In the genomic region with DNA sequence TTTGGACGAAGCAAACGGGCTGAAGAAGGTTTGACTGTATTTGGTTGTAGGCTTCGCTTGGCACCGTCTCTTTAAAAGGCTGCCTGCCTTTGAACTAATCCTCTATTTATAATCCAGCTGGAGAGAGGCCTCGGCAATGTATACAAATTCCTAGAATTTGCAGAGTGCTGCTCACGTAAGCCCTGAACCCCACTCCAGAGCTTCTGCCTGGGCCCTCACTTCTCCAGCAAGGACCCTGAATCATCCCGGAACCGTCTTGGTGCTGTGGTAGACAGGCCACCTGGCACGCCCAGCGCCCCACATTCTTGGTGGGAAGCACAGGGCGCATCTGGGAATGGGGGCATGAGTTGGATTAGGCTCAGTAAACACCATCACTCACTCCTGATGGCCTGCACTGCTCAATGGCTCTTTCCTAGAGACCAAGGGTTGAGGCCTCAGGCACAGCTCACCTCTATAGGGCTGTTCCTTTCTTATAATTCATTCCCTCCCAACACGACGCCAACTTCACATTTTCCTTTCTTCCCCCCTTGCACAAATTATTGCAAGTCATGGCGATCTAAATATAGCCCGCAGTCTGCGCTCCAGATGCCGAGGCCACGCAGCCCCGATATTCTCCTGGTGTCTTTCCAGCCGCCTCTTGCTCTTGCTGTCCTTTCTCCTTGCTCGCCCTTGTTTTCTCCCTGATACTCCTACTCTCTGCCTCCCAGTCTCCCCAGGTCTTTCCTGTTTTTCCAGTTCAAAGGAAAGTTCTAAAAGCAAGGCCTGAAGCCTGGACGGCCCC, we compare ENCODE assay signal across 1 cellular context.
TF ChIP-seq lines count a peak whose summit lies in the region.

No MANE protein-coding gene starts in this region.

TF ChIP-seq in WTC11, 78 proteins besides CTCF, POLR2A, EP300 and RAD21 (continued from another document):
- TF ChIP-seq, protein P1, sequence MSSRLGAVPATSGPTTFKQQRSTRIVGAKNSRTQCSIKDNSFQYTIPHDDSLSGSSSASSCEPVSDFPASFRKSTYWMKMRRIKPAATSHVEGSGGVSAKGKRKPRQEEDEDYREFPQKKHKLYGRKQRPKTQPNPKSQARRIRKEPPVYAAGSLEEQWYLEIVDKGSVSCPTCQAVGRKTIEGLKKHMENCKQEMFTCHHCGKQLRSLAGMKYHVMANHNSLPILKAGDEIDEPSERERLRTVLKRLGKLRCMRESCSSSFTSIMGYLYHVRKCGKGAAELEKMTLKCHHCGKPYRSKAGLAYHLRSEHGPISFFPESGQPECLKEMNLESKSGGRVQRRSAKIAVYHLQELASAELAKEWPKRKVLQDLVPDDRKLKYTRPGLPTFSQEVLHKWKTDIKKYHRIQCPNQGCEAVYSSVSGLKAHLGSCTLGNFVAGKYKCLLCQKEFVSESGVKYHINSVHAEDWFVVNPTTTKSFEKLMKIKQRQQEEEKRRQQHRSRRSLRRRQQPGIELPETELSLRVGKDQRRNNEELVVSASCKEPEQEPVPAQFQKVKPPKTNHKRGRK (CRISPR knock-in tag; IDR thresholded peaks at IDR 0.05; ENCODE audit: borderline replicate concordance): no peak
- TF ChIP-seq FOXP1 (CRISPR knock-in tag; IDR thresholded peaks at IDR 0.05; ENCODE audit: borderline replicate concordance): no peak
- no peak for TF ChIP-seq ZNF416 (CRISPR knock-in tag; IDR thresholded peaks at IDR 0.05)
- TF ChIP-seq NFATC4 (CRISPR knock-in tag; IDR thresholded peaks at IDR 0.05): no peak
- no peak for TF ChIP-seq CREM (CRISPR knock-in tag; IDR thresholded peaks at IDR 0.05)
- no peak for TF ChIP-seq ZBTB21 (CRISPR knock-in tag; IDR thresholded peaks at IDR 0.05; ENCODE audit: borderline replicate concordance)
- no peak for TF ChIP-seq MXD4 (CRISPR knock-in tag; IDR thresholded peaks at IDR 0.05; ENCODE audit: borderline replicate concordance)
- no peak for TF ChIP-seq FOXK1 (CRISPR knock-in tag; IDR thresholded peaks at IDR 0.05)
- TF ChIP-seq, protein P2, sequence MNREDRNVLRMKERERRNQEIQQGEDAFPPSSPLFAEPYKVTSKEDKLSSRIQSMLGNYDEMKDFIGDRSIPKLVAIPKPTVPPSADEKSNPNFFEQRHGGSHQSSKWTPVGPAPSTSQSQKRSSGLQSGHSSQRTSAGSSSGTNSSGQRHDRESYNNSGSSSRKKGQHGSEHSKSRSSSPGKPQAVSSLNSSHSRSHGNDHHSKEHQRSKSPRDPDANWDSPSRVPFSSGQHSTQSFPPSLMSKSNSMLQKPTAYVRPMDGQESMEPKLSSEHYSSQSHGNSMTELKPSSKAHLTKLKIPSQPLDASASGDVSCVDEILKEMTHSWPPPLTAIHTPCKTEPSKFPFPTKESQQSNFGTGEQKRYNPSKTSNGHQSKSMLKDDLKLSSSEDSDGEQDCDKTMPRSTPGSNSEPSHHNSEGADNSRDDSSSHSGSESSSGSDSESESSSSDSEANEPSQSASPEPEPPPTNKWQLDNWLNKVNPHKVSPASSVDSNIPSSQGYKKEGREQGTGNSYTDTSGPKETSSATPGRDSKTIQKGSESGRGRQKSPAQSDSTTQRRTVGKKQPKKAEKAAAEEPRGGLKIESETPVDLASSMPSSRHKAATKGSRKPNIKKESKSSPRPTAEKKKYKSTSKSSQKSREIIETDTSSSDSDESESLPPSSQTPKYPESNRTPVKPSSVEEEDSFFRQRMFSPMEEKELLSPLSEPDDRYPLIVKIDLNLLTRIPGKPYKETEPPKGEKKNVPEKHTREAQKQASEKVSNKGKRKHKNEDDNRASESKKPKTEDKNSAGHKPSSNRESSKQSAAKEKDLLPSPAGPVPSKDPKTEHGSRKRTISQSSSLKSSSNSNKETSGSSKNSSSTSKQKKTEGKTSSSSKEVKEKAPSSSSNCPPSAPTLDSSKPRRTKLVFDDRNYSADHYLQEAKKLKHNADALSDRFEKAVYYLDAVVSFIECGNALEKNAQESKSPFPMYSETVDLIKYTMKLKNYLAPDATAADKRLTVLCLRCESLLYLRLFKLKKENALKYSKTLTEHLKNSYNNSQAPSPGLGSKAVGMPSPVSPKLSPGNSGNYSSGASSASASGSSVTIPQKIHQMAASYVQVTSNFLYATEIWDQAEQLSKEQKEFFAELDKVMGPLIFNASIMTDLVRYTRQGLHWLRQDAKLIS (CRISPR knock-in tag; IDR thresholded peaks at IDR 0.05; ENCODE audit: borderline replicate concordance): no peak
- TF ChIP-seq GABPB1 (CRISPR knock-in tag; IDR thresholded peaks at IDR 0.05): no peak
- no peak for TF ChIP-seq MYBL2 (CRISPR knock-in tag; IDR thresholded peaks at IDR 0.05)
- TF ChIP-seq HMGA2 (CRISPR knock-in tag; IDR thresholded peaks at IDR 0.05): no peak
- TF ChIP-seq NFYB (CRISPR knock-in tag; conservative IDR thresholded peaks at IDR 0.05; ENCODE audit: low read depth): no peak
TF ChIP-seq in WTC11: peak in this region for 0.
